In genomic region chr6:89610149-89610642, GRCh38 we compare ENCODE assay signal across 8 cellular contexts. TPM values are rescaled to one million over a fixed set of nuclear protein-coding genes. Genes with fewer than 3 reads are reported as not detected.
DNase-seq lines count a peak whose midpoint lies in the region; ATAC-seq and TF ChIP-seq lines count a peak whose summit lies in the region.

No MANE protein-coding gene starts in this region.

- H3K27me3 ChIP-seq in cardiac muscle cell (no peaks in the 10 kb centered on the region), gastrocnemius medialis (no peaks in the 10 kb centered on the region)

- H3K4me3 Mint-ChIP-seq in activated naive CD4-positive, alpha-beta T cell treated with anti-CD3 and anti-CD28 coated beads, Interleukin-2, amount 10 ng/mL, durations not matched to agents 7 days and 5 days = no peak overlapping the region

- in situ Hi-C loops in gastrocnemius medialis (cut with MboI; ENCODE audit: low sequenced_read_pairs in 4 of 4) = loop anchor here in 3 of 4 donors (5.0 to 25.0 kb wide), 4 partner anchors 173 to 623 kb away; partner anchors contain the start of gene ANKRD6 (in 2 of the 3)

- H3K27ac ChIP-seq in cardiac muscle cell (no peak overlapping the region), gastrocnemius medialis (no peak overlapping the region)

- no peaks in the 10 kb centered on the region for H3K9me3 Mint-ChIP-seq in activated naive CD4-positive, alpha-beta T cell treated with anti-CD3 and anti-CD28 coated beads, Interleukin-2, amount 10 ng/mL, durations not matched to agents 7 days and 5 days

- TF ChIP-seq POLR2A in gastrocnemius medialis (IDR thresholded peaks at IDR 0.05) = no peak

- peak; percentile 71 for TF ChIP-seq RAD21 in Ishikawa (IDR thresholded peaks at IDR 0.05; ENCODE audit: low read depth)

- H3K9me3 ChIP-seq in cardiac muscle cell (ENCODE audit: low read depth) (no peaks in the 10 kb centered on the region), gastrocnemius medialis (no peaks in the 10 kb centered on the region)

- H3K36me3 Mint-ChIP-seq in activated naive CD4-positive, alpha-beta T cell treated with anti-CD3 and anti-CD28 coated beads, Interleukin-2, amount 10 ng/mL, durations not matched to agents 7 days and 5 days = no peaks in the 10 kb centered on the region

- peak overlapping the region; percentile 15 for H3K27ac Mint-ChIP-seq in activated naive CD4-positive, alpha-beta T cell treated with anti-CD3 and anti-CD28 coated beads, Interleukin-2, amount 10 ng/mL, durations not matched to agents 7 days and 5 days

- intact Hi-C loops in gastrocnemius medialis (cut with DNase I; ENCODE audit: low total_unique reads) = loop anchor here (1.0 kb wide), 2 partner anchors 177 to 242 kb away; partner anchors contain the start of gene ANKRD6

- H3K36me3 ChIP-seq in cardiac muscle cell (no peaks in the 10 kb centered on the region), gastrocnemius medialis (no peaks in the 10 kb centered on the region)

- H3K4me1 ChIP-seq in cardiac muscle cell (ENCODE audit: low read depth) (no peaks in the 10 kb centered on the region), gastrocnemius medialis (no peaks in the 10 kb centered on the region)

- peak; percentile 84 for ATAC-seq in GM18868 (IDR thresholded peaks at IDR 0.05; ENCODE audit: unreplicated experiment)
- peak; percentile 65 to 70 for ATAC-seq in gastrocnemius medialis
- ATAC-seq in GM21528 (IDR thresholded peaks at IDR 0.05; ENCODE audit: low FRiP score, unreplicated experiment) = no peak

- H3K4me1 Mint-ChIP-seq in activated naive CD4-positive, alpha-beta T cell treated with anti-CD3 and anti-CD28 coated beads, Interleukin-2, amount 10 ng/mL, durations not matched to agents 7 days and 5 days = peaks cover 19% of the 10 kb centered on the region

- CTCF ChIA-PET in activated naive CD4-positive, alpha-beta T cell treated with anti-CD3 and anti-CD28 coated beads, Interleukin-2, amount 10 ng/mL, durations not matched to agents 7 days and 5 days (lab: Charles Lee) = interaction anchor here (0.6 to 4.2 kb wide), 15 partner anchors 11 to 246 kb away, joined by 3 to 43 read pairs (median 4); partner anchors contain the start of gene ANKRD6

- DNase-seq in AG09309 (ENCODE audit: low read depth) (no peak), SKM-1 treated with dmso at 0.1 percent for 144 hours (lab: John Stamatoyannopoulos, UW; ENCODE audit: unreplicated experiment) (peak; percentile 41), cardiac muscle cell (ENCODE audit: low read depth in 1 of 2, low spot score in 1 of 2) (peak; percentile 64 to 74), gastrocnemius medialis (peak; percentile 23 to 45)
- peak; percentile 85 for DNase-seq in activated naive CD4-positive, alpha-beta T cell treated with anti-CD3 and anti-CD28 coated beads, Interleukin-2, amount 10 ng/mL, durations not matched to agents 7 days and 5 days

- no peak overlapping the region for H3K4me3 ChIP-seq in AG09309 (ENCODE audit: control insufficient read depth, low read depth, low read length)
- H3K4me3 ChIP-seq in cardiac muscle cell = no peak overlapping the region
- no peak overlapping the region for H3K4me3 ChIP-seq in gastrocnemius medialis

- H3K27me3 Mint-ChIP-seq in activated naive CD4-positive, alpha-beta T cell treated with anti-CD3 and anti-CD28 coated beads, Interleukin-2, amount 10 ng/mL, durations not matched to agents 7 days and 5 days = no peaks in the 10 kb centered on the region

- TF ChIP-seq CTCF in AG09309 (IDR thresholded peaks at IDR 0.05; ENCODE audit: control insufficient read depth, insufficient read depth, low read depth, low read length, missing control alignments) (peak; percentile 81), cardiac muscle cell (IDR thresholded peaks at IDR 0.05; ENCODE audit: low read depth, low read length) (peak; percentile 87), gastrocnemius medialis (IDR thresholded peaks at IDR 0.05 in 4 of 5, conservative IDR thresholded peaks at IDR 0.05 in 1 of 5) (peak; percentile 67 to 89 (median 81))

- TF ChIP-seq EP300 in Ishikawa (IDR thresholded peaks at IDR 0.05; ENCODE audit: borderline replicate concordance) = no peak

TF ChIP-seq in Ishikawa, 13 proteins besides CTCF, POLR2A, EP300 and RAD21:
- TF ChIP-seq ZBTB7A (IDR thresholded peaks at IDR 0.05; ENCODE audit: low read depth) (no peak), CEBPB (IDR thresholded peaks at IDR 0.05) (no peak), USF1 (IDR thresholded peaks at IDR 0.05) (no peak), TAF1 (IDR thresholded peaks at IDR 0.05; ENCODE audit: low read depth) (no peak), REST (IDR thresholded peaks at IDR 0.05; ENCODE audit: low read depth) (no peak), TCF12 (IDR thresholded peaks at IDR 0.05; ENCODE audit: low read depth) (no peak), TEAD4 (IDR thresholded peaks at IDR 0.05) (no peak)

RNA-seq across cellular contexts. Expression of gene LYRM2, which starts 28.4 kb away (rescaled TPM):
- total RNA-seq in cardiac muscle cell = 13.3 and 14.1 TPM in 2 replicates
- 39.6 and 59.5 TPM in 2 replicates for polyA plus RNA-seq in cardiac muscle cell
- 10 to 100 TPM; 15.8 to 40.2 (median 23.3) TPM for total RNA-seq in gastrocnemius medialis
